In genomic region chr11:10857604-10858504, GRCh38 we compare ENCODE assay signal across 1 cellular context.
TF ChIP-seq lines count a peak whose summit lies in the region.

Gene ZBED5, minus strand, starts transcription at chr11:10858053. Its CDS starts 3,108 bp downstream, at chr11:10854945.

TF ChIP-seq in SK-N-SH, 30 proteins besides CTCF, POLR2A, EP300 and RAD21 (continued from another document):
- TF ChIP-seq, protein P1, sequence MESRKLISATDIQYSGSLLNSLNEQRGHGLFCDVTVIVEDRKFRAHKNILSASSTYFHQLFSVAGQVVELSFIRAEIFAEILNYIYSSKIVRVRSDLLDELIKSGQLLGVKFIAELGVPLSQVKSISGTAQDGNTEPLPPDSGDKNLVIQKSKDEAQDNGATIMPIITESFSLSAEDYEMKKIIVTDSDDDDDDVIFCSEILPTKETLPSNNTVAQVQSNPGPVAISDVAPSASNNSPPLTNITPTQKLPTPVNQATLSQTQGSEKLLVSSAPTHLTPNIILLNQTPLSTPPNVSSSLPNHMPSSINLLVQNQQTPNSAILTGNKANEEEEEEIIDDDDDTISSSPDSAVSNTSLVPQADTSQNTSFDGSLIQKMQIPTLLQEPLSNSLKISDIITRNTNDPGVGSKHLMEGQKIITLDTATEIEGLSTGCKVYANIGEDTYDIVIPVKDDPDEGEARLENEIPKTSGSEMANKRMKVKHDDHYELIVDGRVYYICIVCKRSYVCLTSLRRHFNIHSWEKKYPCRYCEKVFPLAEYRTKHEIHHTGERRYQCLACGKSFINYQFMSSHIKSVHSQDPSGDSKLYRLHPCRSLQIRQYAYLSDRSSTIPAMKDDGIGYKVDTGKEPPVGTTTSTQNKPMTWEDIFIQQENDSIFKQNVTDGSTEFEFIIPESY (IDR thresholded peaks at IDR 0.05; ENCODE audit: borderline replicate concordance, low read depth) = no peak
- TF ChIP-seq NFIC (IDR thresholded peaks at IDR 0.05; ENCODE audit: borderline replicate concordance) (peak; percentile 95), YY1 (IDR thresholded peaks at IDR 0.05; ENCODE audit: low read depth) (peak; percentile 99), GABPA (IDR thresholded peaks at IDR 0.05; ENCODE audit: low read depth) (no peak), SIN3A (IDR thresholded peaks at IDR 0.05; ENCODE audit: borderline replicate concordance, low read depth, low read length) (no peak; the same call in 1 of the 2 replicates), USF2 (IDR thresholded peaks at IDR 0.05; ENCODE audit: borderline replicate concordance, low read depth, low read length) (no peak)
- TF ChIP-seq, protein P2, sequence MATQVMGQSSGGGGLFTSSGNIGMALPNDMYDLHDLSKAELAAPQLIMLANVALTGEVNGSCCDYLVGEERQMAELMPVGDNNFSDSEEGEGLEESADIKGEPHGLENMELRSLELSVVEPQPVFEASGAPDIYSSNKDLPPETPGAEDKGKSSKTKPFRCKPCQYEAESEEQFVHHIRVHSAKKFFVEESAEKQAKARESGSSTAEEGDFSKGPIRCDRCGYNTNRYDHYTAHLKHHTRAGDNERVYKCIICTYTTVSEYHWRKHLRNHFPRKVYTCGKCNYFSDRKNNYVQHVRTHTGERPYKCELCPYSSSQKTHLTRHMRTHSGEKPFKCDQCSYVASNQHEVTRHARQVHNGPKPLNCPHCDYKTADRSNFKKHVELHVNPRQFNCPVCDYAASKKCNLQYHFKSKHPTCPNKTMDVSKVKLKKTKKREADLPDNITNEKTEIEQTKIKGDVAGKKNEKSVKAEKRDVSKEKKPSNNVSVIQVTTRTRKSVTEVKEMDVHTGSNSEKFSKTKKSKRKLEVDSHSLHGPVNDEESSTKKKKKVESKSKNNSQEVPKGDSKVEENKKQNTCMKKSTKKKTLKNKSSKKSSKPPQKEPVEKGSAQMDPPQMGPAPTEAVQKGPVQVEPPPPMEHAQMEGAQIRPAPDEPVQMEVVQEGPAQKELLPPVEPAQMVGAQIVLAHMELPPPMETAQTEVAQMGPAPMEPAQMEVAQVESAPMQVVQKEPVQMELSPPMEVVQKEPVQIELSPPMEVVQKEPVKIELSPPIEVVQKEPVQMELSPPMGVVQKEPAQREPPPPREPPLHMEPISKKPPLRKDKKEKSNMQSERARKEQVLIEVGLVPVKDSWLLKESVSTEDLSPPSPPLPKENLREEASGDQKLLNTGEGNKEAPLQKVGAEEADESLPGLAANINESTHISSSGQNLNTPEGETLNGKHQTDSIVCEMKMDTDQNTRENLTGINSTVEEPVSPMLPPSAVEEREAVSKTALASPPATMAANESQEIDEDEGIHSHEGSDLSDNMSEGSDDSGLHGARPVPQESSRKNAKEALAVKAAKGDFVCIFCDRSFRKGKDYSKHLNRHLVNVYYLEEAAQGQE (IDR thresholded peaks at IDR 0.05; ENCODE audit: low read depth, low read length) = no peak
